In genomic region chr7:116713918-116714317, GRCh38 we compare ENCODE assay signal across 25 cellular contexts. TPM values are rescaled to one million over a fixed set of nuclear protein-coding genes. Genes with fewer than 3 reads are reported as not detected.
A peak's percentile ranks its signal among the peaks of the same experiment; 100 is the strongest.
DNase-seq lines count a peak whose midpoint lies in the region; ATAC-seq, FAIRE-seq and TF ChIP-seq lines count a peak whose summit lies in the region.
"Had no signal": no experiment of that assay in that cellular context is flagged by ENCODE, and none has a peak within 500 bp of the region (broad histone marks: within the 10 kb centered on the region; RNA-seq: fewer than 3 reads in every experiment).

No MANE protein-coding gene starts in this region.

- POLR2A ChIA-PET in HepG2 (lab: Yijun Ruan, JAX), result no interaction called here

- H3K9me3 ChIP-seq in adipocyte (ENCODE audit: control insufficient read depth, low read length) (no peaks in the 10 kb centered on the region), HepG2 (ENCODE audit: low read length) (no peaks in the 10 kb centered on the region)
- H3K9me3 ChIP-seq: SJSA1, transverse colon had no signal

- in situ Hi-C loops in HepG2 (cut with HindIII; ENCODE audit: extremely low pct_ligation_motif_present, low pct_unique_long_range_greater_than_20kb), result no loop called here

- TF ChIP-seq POLR2A in HepG2 (IDR thresholded peaks at IDR 0.05; ENCODE audit: insufficient read depth in 1 of 2, low read depth in 2 of 2, low read length in 2 of 2), result no peak

- TF ChIP-seq EP300 in HepG2 (IDR thresholded peaks at IDR 0.05; ENCODE audit: low read depth in 2 of 2, low read length in 2 of 2), result no peak
- no peak for TF ChIP-seq EP300 in HepG2 (CRISPR knock-in tag; IDR thresholded peaks at IDR 0.05; ENCODE audit: borderline replicate concordance)

- TF ChIP-seq CTCF in foreskin fibroblast (IDR thresholded peaks at IDR 0.05; ENCODE audit: low read depth, low read length), result no peak
- TF ChIP-seq CTCF in HepG2 (CRISPR knock-in tag; IDR thresholded peaks at IDR 0.05), result no peak

- BruUV-seq in HepG2 (replicated peaks; lab: Mats Ljungman, UMichigan), result no TSS peak

- peaks cover 4% of the 10 kb centered on the region for H3K79me2 ChIP-seq in HepG2 (ENCODE audit: insufficient read depth, low read length)

- intact Hi-C loops in HepG2 (cut with micrococcal nuclease; ENCODE audit: unreplicated experiment), result no loop called here

- no peaks in the 10 kb centered on the region for H4K20me1 ChIP-seq in HepG2 (ENCODE audit: insufficient read depth, low read length)

- peak; percentile 60 for DNase-seq in A172 (ENCODE audit: low spot score)
- DNase-seq in HCEC 1CT, result peak; percentile 88
- DNase-seq in adipocyte (ENCODE audit: low read depth), result peak; percentile 61
- peak; percentile 79 to 84 for DNase-seq in foreskin fibroblast
- no peak for DNase-seq in HepG2 (ENCODE audit: low spot score)
- no peak for DNase-seq in activated gamma-delta T cell (lab: John Stamatoyannopoulos, UW)
- DNase-seq: 8988T; activated CD4-positive, alpha-beta T cell treated with anti-CD3 and anti-CD28 coated beads for 4 hours; activated CD8-positive, alpha-beta memory T cell treated with anti-CD3 and anti-CD28 coated beads, Interleukin-2, amount 50 U/mL, for 48 hours; activated naive CD4-positive, alpha-beta T cell treated with anti-CD3 and anti-CD28 coated beads, Interleukin-2, amount 10 ng/mL, durations not matched to agents 7 days and 5 days; CD4-positive, alpha-beta memory T cell; foreskin melanocyte; GOT3; NCI-H1694 treated with DMSO at 0.1 percent for 48 hours; NCI-H446 treated with DMSO at 0.1 percent for 48 hours; posterior cingulate gyrus; stimulated activated CD4-positive, alpha-beta T cell treated with anti-CD3 and anti-CD28 coated beads, Interleukin-12 subunit alpha, Interleukin-12 subunit beta, amount 100 ng/mL, for 4 hours; T1000; transverse colon had no signal

- TF ChIP-seq RAD21 in HepG2 (CRISPR knock-in tag; IDR thresholded peaks at IDR 0.05), result no peak

- CTCF ChIA-PET in HepG2 (lab: Yijun Ruan, JAX; ENCODE audit: low intra/inter-chr PET ratio, low total read pairs), result no interaction called here

- ATAC-seq in HepG2, result no peak
- ATAC-seq in HG03457 (IDR thresholded peaks at IDR 0.05; ENCODE audit: unreplicated experiment), result no peak
- ATAC-seq in HG03196 (IDR thresholded peaks at IDR 0.05; ENCODE audit: unreplicated experiment), result no peak
- ATAC-seq: stimulated activated memory B cell treated with anti-CD40 and anti-IgM and Interleukin-4, amounts not matched to agents 10 μg/mL and 1 μg/mL and 100 μg/mL, for 72 hours had no signal

- no peaks in the 10 kb centered on the region for H3K36me3 ChIP-seq in adipocyte (ENCODE audit: control insufficient read depth, insufficient read depth, low read length, severe bottlenecking)
- no peaks in the 10 kb centered on the region for H3K36me3 ChIP-seq in HepG2 (replicated peaks in 1 of 2; ENCODE audit: control insufficient read depth in 1 of 2, insufficient read depth in 2 of 2, low read length in 2 of 2)
- H3K36me3 ChIP-seq: SJSA1, transverse colon had no signal

- no peaks in the 10 kb centered on the region for H3K27me3 ChIP-seq in adipocyte (replicated peaks; ENCODE audit: control insufficient read depth, insufficient read depth, low read length)
- H3K27me3 ChIP-seq in HepG2 (ENCODE audit: control insufficient read depth in 1 of 2, insufficient read depth in 2 of 2, low read length in 2 of 2), result no peaks in the 10 kb centered on the region
- H3K27me3 ChIP-seq: transverse colon had no signal

- peaks cover 13% of the 10 kb centered on the region for H3K4me1 ChIP-seq in adipocyte (ENCODE audit: control insufficient read depth, insufficient read depth, low read length)
- peaks cover 32% of the 10 kb centered on the region for H3K4me1 ChIP-seq in HepG2 (ENCODE audit: insufficient read depth, low read length)

- no peak overlapping the region for H3K27ac ChIP-seq in HepG2 (ENCODE audit: extremely low read length, insufficient read depth, low read length)
- H3K27ac ChIP-seq: SJSA1, transverse colon had no signal

- H3K4me3 ChIP-seq in adipocyte (ENCODE audit: low read length) (no peak overlapping the region), foreskin fibroblast (ENCODE audit: low read depth in 1 of 2, low read length in 2 of 2) (no peak overlapping the region), HepG2 (replicated peaks in 1 of 3; ENCODE audit: insufficient read depth in 1 of 3, low read depth in 2 of 3, low read length in 3 of 3) (no peak overlapping the region)
- H3K4me3 ChIP-seq: SJSA1, transverse colon had no signal

- no peak overlapping the region for H2AFZ ChIP-seq in HepG2 (ENCODE audit: low read length)

- H3K9ac ChIP-seq in adipocyte (ENCODE audit: low read length), result no peak overlapping the region
- no peak overlapping the region for H3K9ac ChIP-seq in HepG2 (ENCODE audit: insufficient read depth, low read depth, low read length)

- no peak for FAIRE-seq in HepG2 (lab: Jason Lieb, UNC)
- FAIRE-seq: bronchial epithelial cell, G401.6 had no signal

- no peak overlapping the region for H3K4me2 ChIP-seq in HepG2 (ENCODE audit: low read depth, low read length)

TF ChIP-seq in HepG2, 621 proteins besides CTCF, POLR2A, EP300 and RAD21:
- TF ChIP-seq ZNF33B (CRISPR knock-in tag; IDR thresholded peaks at IDR 0.05) (no peak), ZNF350 (CRISPR knock-in tag; IDR thresholded peaks at IDR 0.05; ENCODE audit: borderline replicate concordance, low read depth) (no peak), TEF (CRISPR knock-in tag; IDR thresholded peaks at IDR 0.05) (no peak), ZBTB8A (CRISPR knock-in tag; IDR thresholded peaks at IDR 0.05; ENCODE audit: borderline replicate concordance, low read depth) (no peak), NFKBIZ (CRISPR knock-in tag; IDR thresholded peaks at IDR 0.05) (no peak), FOXK1 (CRISPR knock-in tag; IDR thresholded peaks at IDR 0.05; ENCODE audit: borderline replicate concordance, low read depth) (no peak)

RNA-seq across cellular contexts. Expression of gene MET, which starts 41.9 kb away (rescaled TPM):
- total RNA-seq in A172 (2014; rRNA removed; shearing (Covaris generic)), result 118 and 144 TPM in 2 replicates
- 23.3 and 31.5 TPM in 2 replicates for total RNA-seq in HepG2 (2016; rRNA removed; fragmentation: Illumina TruSeq; extraction: Trizol)
- total RNA-seq in HepG2 (2016; cell fraction: cytosol; rRNA removed; fragmentation: Illumina TruSeq; extraction: Trizol; ENCODE audit: low read depth), result 6.7 and 9.1 TPM in 2 replicates
- total RNA-seq in HepG2 (2016; cell fraction: insoluble cytoplasmic fraction; rRNA removed; fragmentation: Illumina TruSeq; extraction: Trizol), result 22.2 and 30.9 TPM in 2 replicates
- 13.5 and 13.7 TPM in 2 replicates for total RNA-seq in HepG2 (2016; cell fraction: membrane; rRNA removed; fragmentation: Illumina TruSeq; extraction: Trizol)
- 41.6 and 49.0 TPM in 2 replicates for total RNA-seq in HepG2 (2016; cell fraction: nucleus; rRNA removed; fragmentation: Illumina TruSeq; extraction: Trizol)
- 20.4 and 21.8 TPM in 2 replicates for polyA plus RNA-seq in HepG2 (2011; rRNA removed)
- polyA plus RNA-seq in HepG2 (2011; cell fraction: cytosol; rRNA removed), result 12.9 and 19.5 TPM in 2 replicates
- polyA plus RNA-seq in HepG2 (2011; cell fraction: nucleus; rRNA removed), result 10.0 and 10.1 TPM in 2 replicates
- polyA plus RNA-seq in HepG2 (2012), result 29.8 and 37.6 TPM in 2 replicates
- 1.00 and 1.2 TPM in 2 replicates for polyA plus RNA-seq in HepG2 (2016; cell fraction: cytosol; fragmentation: Illumina TruSeq; extraction: Trizol; ENCODE audit: low read depth)
- polyA plus RNA-seq in HepG2 (2016; cell fraction: insoluble cytoplasmic fraction; fragmentation: Illumina TruSeq; extraction: Trizol; ENCODE audit: low read depth), result 12.2 TPM in 2 replicates
- polyA plus RNA-seq in HepG2 (2016; cell fraction: membrane; fragmentation: Illumina TruSeq; extraction: Trizol; ENCODE audit: low read depth), result 2.8 and 2.9 TPM in 2 replicates
- polyA plus RNA-seq in HepG2 (2016; cell fraction: nucleus; fragmentation: Illumina TruSeq; extraction: Trizol; ENCODE audit: insufficient read depth, low read depth), result 21.5 and 22.5 TPM in 2 replicates
- 90.9 and 232 TPM in 2 replicates for polyA minus RNA-seq in HepG2 (2011; rRNA and poly(A)+ RNA removed; ENCODE audit: low replicate concordance)
- 55.1 and 63.9 TPM in 2 replicates for polyA minus RNA-seq in HepG2 (2011; cell fraction: cytosol; rRNA and poly(A)+ RNA removed)
- 75.3 and 92.4 TPM in 2 replicates for polyA minus RNA-seq in HepG2 (2011; cell fraction: nucleus; rRNA and poly(A)+ RNA removed)
- polyA plus RNA-seq: CD4-positive, alpha-beta memory T cell had no signal

Comparison
In these comparisons a context has a peak if more than half of its experiments do, and no peak if none do; other contexts are left out.
1. DNase-seq: peak in A172 (single experiment), HCEC 1CT (single experiment), adipocyte (single experiment) and foreskin fibroblast (2 of 2); none in HepG2 (single experiment) and activated gamma-delta T cell (single experiment).